22 cellular contexts compared by ENCODE assay signal in genomic region chr3:8984512-8984911, GRCh38. TPM values are rescaled to one million over a fixed set of nuclear protein-coding genes. Genes with fewer than 3 reads are reported as not detected.
DNase-seq lines count a peak whose midpoint lies in the region; ATAC-seq and TF ChIP-seq lines count a peak whose summit lies in the region.
"Had no signal": no experiment of that assay in that cellular context is flagged by ENCODE, and none has a peak within 500 bp of the region (broad histone marks: within the 10 kb centered on the region; RNA-seq: fewer than 3 reads in every experiment).

No MANE protein-coding gene starts in this region.

- peaks cover 14% of the 10 kb centered on the region for H3K79me1 ChIP-seq in trophoblast cell (ENCODE audit: low read length)

- no peak overlapping the region for H4K8ac ChIP-seq in trophoblast cell (ENCODE audit: low read depth, low read length)

- H3K9ac ChIP-seq in trophoblast cell (ENCODE audit: low read length) = no peak overlapping the region
- H3K9ac ChIP-seq: BLaER1 treated with 17β-estradiol and CSF1 and Interleukin-3, amounts not matched to agents 10 nM and 100 nM had no signal

- peaks cover 0 to 8% of the 10 kb centered on the region in 2 donors for H3K4me1 Mint-ChIP-seq in natural killer cell treated with Interleukin-12 subunit alpha and Interleukin-12 subunit beta and Interleukin-15 and Interleukin-18, amount 100 ng/mL, for 72 hours (ENCODE audit: low read depth in 2 of 2)
- no peaks in the 10 kb centered on the region for H3K4me1 Mint-ChIP-seq in natural killer cell

- H3K4ac ChIP-seq in trophoblast cell (ENCODE audit: low read depth, low read length) = no peak overlapping the region

- peak overlapping the region; percentile 59 for H2AK5ac ChIP-seq in trophoblast cell (ENCODE audit: low read length)

- H3K79me2 ChIP-seq in trophoblast cell (ENCODE audit: control insufficient read depth, insufficient read depth, low read length, poor library complexity) = peaks cover 2% of the 10 kb centered on the region

- H2AFZ ChIP-seq in trophoblast cell (ENCODE audit: insufficient read depth, low read length, poor library complexity) = no peak overlapping the region

- H3K4me2 ChIP-seq in trophoblast cell (ENCODE audit: low read length) = no peak overlapping the region
- H3K4me2 ChIP-seq: A549 had no signal

- H3K27me3 ChIP-seq in trophoblast cell (ENCODE audit: insufficient read depth, low read length) (no peaks in the 10 kb centered on the region), vagina (no peaks in the 10 kb centered on the region)
- H3K27me3 ChIP-seq: BE2C; BLaER1 treated with 17β-estradiol and CSF1 and Interleukin-3, amounts not matched to agents 10 nM and 100 nM had no signal

- H3K27me3 Mint-ChIP-seq in natural killer cell treated with Interleukin-12 subunit alpha and Interleukin-12 subunit beta and Interleukin-15 and Interleukin-18, amount 100 ng/mL, for 72 hours = peaks cover 12 to 14% of the 10 kb centered on the region in 2 donors
- peaks cover 12 to 13% of the 10 kb centered on the region in 2 donors for H3K27me3 Mint-ChIP-seq in natural killer cell (ENCODE audit: low read depth in 2 of 2)

- H4K91ac ChIP-seq in trophoblast cell (ENCODE audit: low read depth, low read length) = peak overlapping the region; percentile 32

- no peak overlapping the region for H3K27ac Mint-ChIP-seq in natural killer cell treated with Interleukin-12 subunit alpha and Interleukin-12 subunit beta and Interleukin-15 and Interleukin-18, amount 100 ng/mL, for 72 hours
- no peak overlapping the region for H3K27ac Mint-ChIP-seq in natural killer cell
- H3K27ac Mint-ChIP-seq: CD4-positive, alpha-beta T cell; CD8-positive, alpha-beta memory T cell; HFFc6 had no signal

- H2BK12ac ChIP-seq in trophoblast cell (ENCODE audit: low read length) = peak overlapping the region; percentile 27

- no peak overlapping the region for H3K14ac ChIP-seq in trophoblast cell (ENCODE audit: low read length)

- H3K36me3 ChIP-seq in trophoblast cell (ENCODE audit: control insufficient read depth in 1 of 2, insufficient read depth in 2 of 2, low read length in 2 of 2) = no peaks in the 10 kb centered on the region
- H3K36me3 ChIP-seq in vagina = no peaks in the 10 kb centered on the region
- H3K36me3 ChIP-seq: BE2C, HAP-1 had no signal

- no peak overlapping the region for H2BK120ac ChIP-seq in trophoblast cell (ENCODE audit: insufficient read depth, low read length, poor library complexity)

- no peak overlapping the region for H3K23ac ChIP-seq in trophoblast cell (ENCODE audit: low read length)

- H3K9me3 ChIP-seq in trophoblast cell (ENCODE audit: insufficient read depth, low read depth, low read length) (peaks cover 3% of the 10 kb centered on the region), vagina (no peaks in the 10 kb centered on the region)
- H3K9me3 ChIP-seq: BE2C, HAP-1 had no signal

- no peak for ATAC-seq in natural killer cell treated with Interleukin-12 subunit alpha and Interleukin-12 subunit beta and Interleukin-15 and Interleukin-18, amount 100 ng/mL, for 72 hours
- ATAC-seq in natural killer cell (no peak), HG03025 (IDR thresholded peaks at IDR 0.05; ENCODE audit: low FRiP score, unreplicated experiment) (no peak)
- ATAC-seq: A549 had no signal

- intact Hi-C loops in natural killer cell (cut with micrococcal nuclease) (no loop called here), vagina (cut with DNase I) (no loop called here)

- H3K4me1 ChIP-seq in trophoblast cell (ENCODE audit: control insufficient read depth in 1 of 2, insufficient read depth in 2 of 2, low read length in 2 of 2) = peaks cover 11 to 20% of the 10 kb centered on the region in 2 experiments
- no peaks in the 10 kb centered on the region for H3K4me1 ChIP-seq in vagina
- H3K4me1 ChIP-seq: A549, BE2C, HAP-1 had no signal

- no peak overlapping the region for H4K12ac ChIP-seq in trophoblast cell (ENCODE audit: low read depth, low read length)

- WGBS in trophoblast cell (ENCODE audit: extremely low coverage, insufficient coverage, insufficient read length) = no CpG with 5 or more reads among the region's 7 CpGs

- H3K4me3 Mint-ChIP-seq in natural killer cell treated with Interleukin-12 subunit alpha and Interleukin-12 subunit beta and Interleukin-15 and Interleukin-18, amount 100 ng/mL, for 72 hours = no peak overlapping the region
- no peak overlapping the region for H3K4me3 Mint-ChIP-seq in natural killer cell
- H3K4me3 Mint-ChIP-seq: CD14-positive monocyte; CD4-positive, alpha-beta T cell; CD8-positive, alpha-beta memory T cell; HFFc6 had no signal

- H3K27ac ChIP-seq in trophoblast cell (ENCODE audit: low read depth, low read length) = no peak overlapping the region
- no peak overlapping the region for H3K27ac ChIP-seq in vagina
- H3K27ac ChIP-seq: A549 had no signal

- H3K4me3 ChIP-seq in trophoblast cell (ENCODE audit: low read depth, low read length) = no peak overlapping the region
- no peak overlapping the region for H3K4me3 ChIP-seq in vagina
- H3K4me3 ChIP-seq: A549; BLaER1 treated with 17β-estradiol and CSF1 and Interleukin-3, amounts not matched to agents 10 nM and 100 nM; HAP-1 had no signal

- H3K36me3 Mint-ChIP-seq in natural killer cell treated with Interleukin-12 subunit alpha and Interleukin-12 subunit beta and Interleukin-15 and Interleukin-18, amount 100 ng/mL, for 72 hours = no peaks in the 10 kb centered on the region
- H3K36me3 Mint-ChIP-seq in natural killer cell = no peaks in the 10 kb centered on the region
- H3K36me3 Mint-ChIP-seq: CD14-positive monocyte had no signal

- DNase-seq in natural killer cell treated with Interleukin-12 subunit alpha and Interleukin-12 subunit beta and Interleukin-15 and Interleukin-18, amount 100 ng/mL, for 72 hours (ENCODE audit: low spot score) = peak; percentile 18
- no peak for DNase-seq in natural killer cell
- DNase-seq in trophoblast cell = no peak
- peak; percentile 22 to 65 for DNase-seq in vagina (ENCODE audit: extremely low spot score in 2 of 2)
- DNase-seq in GF-D8 (lab: John Stamatoyannopoulos, UW) = no peak
- DNase-seq: 8988T; ACHN; AML-193; BE2C; CD4-positive, alpha-beta T cell; CD8-positive, alpha-beta memory T cell; DMS 273 treated with DMSO at 0.1 percent for 48 hours; DMS79; EL; GDM1; GOT3; HFFc6 had no signal

- no peaks in the 10 kb centered on the region for H3K9me3 Mint-ChIP-seq in natural killer cell treated with Interleukin-12 subunit alpha and Interleukin-12 subunit beta and Interleukin-15 and Interleukin-18, amount 100 ng/mL, for 72 hours
- no peaks in the 10 kb centered on the region for H3K9me3 Mint-ChIP-seq in natural killer cell
- H3K9me3 Mint-ChIP-seq: CD4-positive, alpha-beta T cell had no signal

- no peak for TF ChIP-seq POLR2A in vagina (IDR thresholded peaks at IDR 0.05)

- TF ChIP-seq CTCF in natural killer cell (IDR thresholded peaks at IDR 0.05) (no peak), vagina (IDR thresholded peaks at IDR 0.05) (no peak)

- no peak overlapping the region for H3K18ac ChIP-seq in trophoblast cell (ENCODE audit: low read length)

- H2BK5ac ChIP-seq in trophoblast cell (ENCODE audit: low read depth, low read length, poor library complexity) = no peak overlapping the region

RNA-seq across cellular contexts. Expression of gene RAD18, which starts 21.2 kb away (rescaled TPM):
- total RNA-seq in natural killer cell treated with Interleukin-12 subunit alpha and Interleukin-12 subunit beta and Interleukin-15 and Interleukin-18, amount 100 ng/mL, for 72 hours = 10 to 100 TPM; 33.4 to 66.0 TPM
- total RNA-seq in natural killer cell = 10 to 100 TPM; 19.8 to 23.3 (median 22.5) TPM
- polyA plus RNA-seq in trophoblast cell (2013) = 12.2 and 12.7 TPM in 2 replicates
- 35.4 TPM for total RNA-seq in vagina

Comparison
In these comparisons a context has a peak if more than half of its experiments do, and no peak if none do; other contexts are left out.
1. DNase-seq: peak in natural killer cell treated with Interleukin-12 subunit alpha and Interleukin-12 subunit beta and Interleukin-15 and Interleukin-18, amount 100 ng/mL, for 72 hours (single experiment) and vagina (2 of 2); none in natural killer cell (single experiment), trophoblast cell (0 of 2) and GF-D8 (single experiment).